In genomic region chr4:98261291-98262271, GRCh38 we compare ENCODE assay signal across 1 cellular context.
TF ChIP-seq lines count a peak whose summit lies in the region.

RAP1GDS1 (plus strand) TSS chr4:98261384; CDS start chr4:98261566, 182 bp downstream.

TF ChIP-seq in HEK293, 187 proteins besides CTCF, POLR2A, EP300 and RAD21 (continued from another document):
- TF ChIP-seq, protein P1, sequence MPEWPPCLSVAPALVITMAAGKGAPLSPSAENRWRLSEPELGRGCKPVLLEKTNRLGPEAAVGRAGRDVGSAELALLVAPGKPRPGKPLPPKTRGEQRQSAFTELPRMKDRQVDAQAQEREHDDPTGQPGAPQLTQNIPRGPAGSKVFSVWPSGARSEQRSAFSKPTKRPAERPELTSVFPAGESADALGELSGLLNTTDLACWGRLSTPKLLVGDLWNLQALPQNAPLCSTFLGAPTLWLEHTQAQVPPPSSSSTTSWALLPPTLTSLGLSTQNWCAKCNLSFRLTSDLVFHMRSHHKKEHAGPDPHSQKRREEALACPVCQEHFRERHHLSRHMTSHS (tag by site-specific recombination; IDR thresholded peaks at IDR 0.05), result no peak
